ENCODE assay signal across 1 cellular context in the genomic region with DNA sequence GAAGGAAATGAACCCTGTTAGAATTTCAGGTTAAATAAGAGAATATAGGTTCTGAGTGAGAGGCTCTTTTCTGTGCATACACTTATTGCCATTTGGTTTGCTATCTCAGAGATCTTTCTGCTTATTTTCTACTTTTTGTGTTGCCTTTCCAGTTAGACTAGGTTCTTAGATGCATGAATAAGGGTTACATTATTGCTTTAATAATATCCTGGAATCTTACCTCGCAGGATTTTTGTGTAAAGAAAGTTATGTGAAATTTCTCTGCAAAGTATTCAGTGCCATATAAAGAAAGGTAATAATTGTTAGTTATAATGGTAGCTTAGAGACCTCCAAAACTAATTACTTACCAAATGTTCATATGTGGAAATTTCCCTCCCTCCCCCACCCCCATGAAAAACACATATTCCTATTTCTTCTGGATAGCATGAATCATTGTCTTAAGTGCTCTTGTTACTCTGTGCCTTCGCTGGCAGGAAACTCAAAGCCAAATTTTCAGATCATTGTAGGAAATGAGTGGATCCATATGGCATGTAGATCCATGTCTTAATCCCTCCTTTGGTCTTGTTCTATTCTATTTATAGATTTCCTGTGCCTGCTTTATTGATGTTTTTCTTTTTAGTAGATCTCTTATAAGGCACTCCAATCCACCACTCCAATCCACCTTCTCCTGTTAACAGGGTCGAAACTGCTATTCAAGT.
TF ChIP-seq lines count a peak whose summit lies in the region.

No MANE protein-coding gene starts in this region.

TF ChIP-seq in SK-N-SH, 30 proteins besides CTCF, POLR2A, EP300 and RAD21 (continued from another document):
- TF ChIP-seq, protein P1, sequence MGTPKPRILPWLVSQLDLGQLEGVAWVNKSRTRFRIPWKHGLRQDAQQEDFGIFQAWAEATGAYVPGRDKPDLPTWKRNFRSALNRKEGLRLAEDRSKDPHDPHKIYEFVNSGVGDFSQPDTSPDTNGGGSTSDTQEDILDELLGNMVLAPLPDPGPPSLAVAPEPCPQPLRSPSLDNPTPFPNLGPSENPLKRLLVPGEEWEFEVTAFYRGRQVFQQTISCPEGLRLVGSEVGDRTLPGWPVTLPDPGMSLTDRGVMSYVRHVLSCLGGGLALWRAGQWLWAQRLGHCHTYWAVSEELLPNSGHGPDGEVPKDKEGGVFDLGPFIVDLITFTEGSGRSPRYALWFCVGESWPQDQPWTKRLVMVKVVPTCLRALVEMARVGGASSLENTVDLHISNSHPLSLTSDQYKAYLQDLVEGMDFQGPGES (IDR thresholded peaks at IDR 0.05; ENCODE audit: low read depth, low read length), result no peak
- TF ChIP-seq ELF1 (IDR thresholded peaks at IDR 0.05) (no peak), JUND (IDR thresholded peaks at IDR 0.05) (peak; percentile 75), NFIC (IDR thresholded peaks at IDR 0.05; ENCODE audit: borderline replicate concordance) (peak; percentile 70), FOXM1 (IDR thresholded peaks at IDR 0.05; ENCODE audit: low read depth) (0 out of 2 replicates have a peak, but pooled peaks have one; percentile 29), POLR2AphosphoS5 (IDR thresholded peaks at IDR 0.05; ENCODE audit: low read depth, low read length) (no peak; the same call in 1 of the 2 replicates), MEF2A (IDR thresholded peaks at IDR 0.05; ENCODE audit: borderline replicate concordance, low read depth) (peak; percentile 97), TCF12 (IDR thresholded peaks at IDR 0.05) (peak; percentile 87)
- TF ChIP-seq, protein P2, sequence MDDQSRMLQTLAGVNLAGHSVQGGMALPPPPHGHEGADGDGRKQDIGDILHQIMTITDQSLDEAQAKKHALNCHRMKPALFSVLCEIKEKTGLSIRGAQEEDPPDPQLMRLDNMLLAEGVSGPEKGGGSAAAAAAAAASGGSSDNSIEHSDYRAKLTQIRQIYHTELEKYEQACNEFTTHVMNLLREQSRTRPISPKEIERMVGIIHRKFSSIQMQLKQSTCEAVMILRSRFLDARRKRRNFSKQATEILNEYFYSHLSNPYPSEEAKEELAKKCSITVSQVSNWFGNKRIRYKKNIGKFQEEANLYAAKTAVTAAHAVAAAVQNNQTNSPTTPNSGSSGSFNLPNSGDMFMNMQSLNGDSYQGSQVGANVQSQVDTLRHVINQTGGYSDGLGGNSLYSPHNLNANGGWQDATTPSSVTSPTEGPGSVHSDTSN (IDR thresholded peaks at IDR 0.05), result peak; percentile 69
TF ChIP-seq in SK-N-SH: peak in this region for 10.
